ENCODE assay signal across 13 cellular contexts in genomic region chr7:70704921-70705346, GRCh38.
DNase-seq lines count a peak whose midpoint lies in the region; ATAC-seq, FAIRE-seq and TF ChIP-seq lines count a peak whose summit lies in the region.
"Had no signal": no experiment of that assay in that cellular context is flagged by ENCODE, and none has a peak within 500 bp of the region (broad histone marks: within the 10 kb centered on the region; RNA-seq: fewer than 3 reads in every experiment).

No MANE protein-coding gene starts in this region.

- no peaks in the 10 kb centered on the region for H3K9me3 ChIP-seq in endothelial cell of umbilical vein (replicated peaks; ENCODE audit: control insufficient read depth, insufficient read depth, low read length)

- no peaks in the 10 kb centered on the region for H4K20me1 ChIP-seq in endothelial cell of umbilical vein (replicated peaks; ENCODE audit: control insufficient read depth, extremely low read depth, insufficient read depth, low read length)

- no peak overlapping the region for H3K27ac ChIP-seq in endothelial cell of umbilical vein (ENCODE audit: insufficient read depth, low read depth, low read length)
- H3K27ac ChIP-seq: BLaER1 treated with 17β-estradiol and CSF1 and Interleukin-3, amounts not matched to agents 10 nM and 100 nM had no signal

- ATAC-seq in SK-N-SH treated with all-trans-retinoic acid at 6 μM for 48 hours = peak; percentile 80
- ATAC-seq in HG03039 (IDR thresholded peaks at IDR 0.05; ENCODE audit: unreplicated experiment) = no peak

- H3K27me3 ChIP-seq in endothelial cell of umbilical vein (ENCODE audit: control insufficient read depth in 2 of 2, insufficient read depth in 2 of 2, low read length in 2 of 2) = no peaks in the 10 kb centered on the region
- H3K27me3 ChIP-seq: BLaER1 treated with 17β-estradiol and CSF1 and Interleukin-3, amounts not matched to agents 10 nM and 100 nM had no signal

- H3K79me2 ChIP-seq in endothelial cell of umbilical vein (ENCODE audit: control insufficient read depth, insufficient read depth, low read length) = no peaks in the 10 kb centered on the region

- POLR2A ChIA-PET in endothelial cell of umbilical vein (lab: Charles Lee) = no interaction called here

- H3K9me1 ChIP-seq in endothelial cell of umbilical vein (replicated peaks; ENCODE audit: control insufficient read depth, extremely low read depth, insufficient read depth, low read length) = no peaks in the 10 kb centered on the region

- intact Hi-C loops in endothelial cell of umbilical vein (cut with micrococcal nuclease) = no loop called here

- peaks cover 4% of the 10 kb centered on the region for H3K27me3 Mint-ChIP-seq in type B pancreatic cell
- peaks cover 1% of the 10 kb centered on the region; the same call in 1 of the 2 replicates for H3K27me3 Mint-ChIP-seq in HFFc6 (ENCODE audit: insufficient read depth)

- peaks cover 23% of the 10 kb centered on the region for H3K36me3 Mint-ChIP-seq in type B pancreatic cell
- no peaks in the 10 kb centered on the region for H3K36me3 Mint-ChIP-seq in HFFc6 (ENCODE audit: low read depth)

- no peak for TF ChIP-seq POLR2A in endothelial cell of umbilical vein (IDR thresholded peaks at IDR 0.05; ENCODE audit: low read depth, low read length)

- H3K4me3 Mint-ChIP-seq in type B pancreatic cell = peak overlapping the region; percentile 19
- no peak overlapping the region for H3K4me3 Mint-ChIP-seq in HFFc6

- H3K4me1 ChIP-seq in endothelial cell of umbilical vein (ENCODE audit: control insufficient read depth, extremely low read depth, insufficient read depth, low read length) = peaks cover 6% of the 10 kb centered on the region

- H3K36me3 ChIP-seq in endothelial cell of umbilical vein (ENCODE audit: control insufficient read depth in 2 of 2, extremely low read depth in 1 of 2, insufficient read depth in 2 of 2, low read length in 2 of 2) = no peaks in the 10 kb centered on the region

- H3K4me1 Mint-ChIP-seq in type B pancreatic cell (ENCODE audit: unreplicated experiment) (peaks cover 47% of the 10 kb centered on the region), HFFc6 (ENCODE audit: low read depth) (no peaks in the 10 kb centered on the region)

- dilution Hi-C loops in endothelial cell of umbilical vein (cut with MboI; ENCODE audit: extremely low pct_ligation_motif_present, low sequenced_read_pairs) = no loop called here

- no TSS peak for BruUV-seq in endothelial cell of umbilical vein (replicated peaks; lab: Mats Ljungman, UMichigan)

- H2AFZ ChIP-seq in endothelial cell of umbilical vein (ENCODE audit: low read depth, low read length) = no peak overlapping the region

- H3K4me3 ChIP-seq in endothelial cell of umbilical vein (replicated peaks in 1 of 3; ENCODE audit: insufficient read depth in 1 of 3, low read depth in 1 of 3, low read length in 3 of 3) = no peak overlapping the region
- H3K4me3 ChIP-seq: BLaER1 treated with 17β-estradiol and CSF1 and Interleukin-3, amounts not matched to agents 10 nM and 100 nM had no signal

- peak overlapping the region; percentile 39 for H3K4me2 ChIP-seq in endothelial cell of umbilical vein (ENCODE audit: insufficient read depth, low read length)

- peak; percentile 57 for FAIRE-seq in endothelial cell of umbilical vein (lab: Jason Lieb, UNC)
- FAIRE-seq: H54 had no signal

- H3K27ac Mint-ChIP-seq in type B pancreatic cell = no peak overlapping the region
- no peak overlapping the region for H3K27ac Mint-ChIP-seq in HFFc6

- H3K9ac ChIP-seq in endothelial cell of umbilical vein (replicated peaks; ENCODE audit: extremely low read depth, insufficient read depth, low read length) = no peak overlapping the region
- H3K9ac ChIP-seq: BLaER1 treated with 17β-estradiol and CSF1 and Interleukin-3, amounts not matched to agents 10 nM and 100 nM had no signal

- TF ChIP-seq CTCF in endothelial cell of umbilical vein (IDR thresholded peaks at IDR 0.05; ENCODE audit: extremely low read depth in 1 of 2, insufficient read depth in 1 of 2, low read depth in 1 of 2, low read length in 2 of 2) (no peak), type B pancreatic cell (conservative IDR thresholded peaks at IDR 0.05) (no peak), HFFc6 (IDR thresholded peaks at IDR 0.05) (no peak)

- CTCF ChIA-PET in endothelial cell of umbilical vein (lab: Charles Lee) = no interaction called here

- peak; percentile 31 for DNase-seq in NCI-H1694 treated with DMSO at 0.1 percent for 48 hours (lab: John Stamatoyannopoulos, UW)
- DNase-seq in NCI-H1694 (lab: John Stamatoyannopoulos, UW) = no peak
- peak; percentile 23 for DNase-seq in endothelial cell of umbilical vein (ENCODE audit: low read depth, low spot score)
- no peak for DNase-seq in type B pancreatic cell (ENCODE audit: extremely low spot score, unreplicated experiment)
- no peak for DNase-seq in HFFc6
- DNase-seq in DMS 273 (lab: John Stamatoyannopoulos, UW; ENCODE audit: unreplicated experiment) = no peak
- DNase-seq: IMR-90, Kasumi-1, NCI-H2171 had no signal

- H3K9me3 Mint-ChIP-seq in type B pancreatic cell (no peaks in the 10 kb centered on the region), HFFc6 (peaks cover 7% of the 10 kb centered on the region; the same call in 1 of the 2 replicates)

TF ChIP-seq in SK-N-SH treated with all-trans-retinoic acid at 6 μM for 48 hours, 23 proteins besides CTCF, POLR2A, EP300 and RAD21 (continues in another document):
- TF ChIP-seq CSDC2 (CRISPR knock-in tag; IDR thresholded peaks at IDR 0.05) (no peak), BACH2 (CRISPR knock-in tag; IDR thresholded peaks at IDR 0.05; ENCODE audit: borderline replicate concordance) (no peak), ISL1 (CRISPR knock-in tag; IDR thresholded peaks at IDR 0.05) (peak; percentile 96), GLIS3 (CRISPR knock-in tag; IDR thresholded peaks at IDR 0.05) (no peak), TSHZ2 (CRISPR knock-in tag; IDR thresholded peaks at IDR 0.05) (peak; percentile 75), ARNTL (CRISPR knock-in tag; IDR thresholded peaks at IDR 0.05; ENCODE audit: borderline replicate concordance, low read depth) (no peak), OSR1 (CRISPR knock-in tag; IDR thresholded peaks at IDR 0.05) (no peak), ZNF8 (CRISPR knock-in tag; IDR thresholded peaks at IDR 0.05) (no peak), ZNF565 (CRISPR knock-in tag; conservative IDR thresholded peaks at IDR 0.05; ENCODE audit: low read depth) (no peak)

TF ChIP-seq in endothelial cell of umbilical vein, 7 proteins besides CTCF, POLR2A, EP300 and RAD21:
- no peak for TF ChIP-seq MAX (IDR thresholded peaks at IDR 0.05; ENCODE audit: insufficient read depth, insufficient read length)
- TF ChIP-seq JUN (IDR thresholded peaks at IDR 0.05; ENCODE audit: borderline replicate concordance, insufficient read depth, insufficient read length, low read depth) = no peak
- no peak for TF ChIP-seq MYC (IDR thresholded peaks at IDR 0.05; ENCODE audit: low read depth, low read length)
- peak; percentile 51 for TF ChIP-seq GATA2 (IDR thresholded peaks at IDR 0.05; ENCODE audit: insufficient read depth, insufficient read length, low read depth, low read length)
- no peak for TF ChIP-seq FOS (IDR thresholded peaks at IDR 0.05; ENCODE audit: borderline replicate concordance, insufficient read depth, low read length)
TF ChIP-seq in endothelial cell of umbilical vein: peak in this region for 1.

Comparison
In these comparisons a context has a peak if more than half of its experiments do, and no peak if none do; other contexts are left out.
1. DNase-seq: peak in NCI-H1694 treated with DMSO at 0.1 percent for 48 hours (single experiment) and endothelial cell of umbilical vein (single experiment); none in NCI-H1694 (single experiment), type B pancreatic cell (single experiment), HFFc6 (single experiment) and DMS 273 (single experiment).